8 cellular contexts compared by ENCODE assay signal in the genomic region with DNA sequence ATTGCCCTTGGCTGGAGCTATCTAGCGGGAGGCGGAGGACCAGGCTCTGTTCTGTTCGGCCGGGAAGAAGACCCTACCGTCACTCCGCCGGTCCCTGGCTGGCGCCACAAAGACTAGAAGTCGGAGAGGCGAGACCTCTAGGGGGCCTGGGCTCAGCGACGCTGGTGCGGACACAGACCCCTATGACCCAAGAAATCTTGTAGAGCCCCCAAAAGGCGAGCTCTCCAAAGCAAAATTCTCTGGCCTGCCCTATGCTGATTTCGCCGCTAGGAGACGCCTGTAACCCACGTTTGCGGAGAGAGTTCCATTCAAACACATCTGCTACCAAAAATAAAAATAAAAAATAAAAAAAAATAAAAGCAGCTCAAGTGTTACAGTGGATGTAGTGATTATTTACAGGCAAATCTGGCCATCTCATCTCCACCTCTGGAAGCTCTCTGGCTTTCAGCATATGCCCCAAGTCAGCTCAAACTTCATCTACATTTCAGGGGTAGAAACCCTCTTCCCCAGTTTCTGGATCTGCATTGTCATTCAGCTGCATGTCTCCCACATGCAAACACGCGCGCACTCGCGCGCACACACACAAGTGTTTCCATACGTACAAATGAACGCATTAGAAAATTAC. TPM values are rescaled to one million over a fixed set of nuclear protein-coding genes. Genes with fewer than 3 reads are reported as not detected.
DNase-seq lines count a peak whose midpoint lies in the region; ATAC-seq, FAIRE-seq and TF ChIP-seq lines count a peak whose summit lies in the region.

No MANE protein-coding gene starts in this region.

- FAIRE-seq in H1 (lab: Jason Lieb, UNC) = peak; percentile 69

- H3K27me3 Mint-ChIP-seq in mesothelial cell of epicardium (ENCODE audit: low read depth) = peaks cover 45% of the 10 kb centered on the region

- no peak for TF ChIP-seq POLR2A in H1 (IDR thresholded peaks at IDR 0.05; ENCODE audit: control extremely low read depth in 1 of 2, low read depth in 2 of 2, low read length in 2 of 2)

- TF ChIP-seq RAD21 in H1 (IDR thresholded peaks at IDR 0.05 in 1 of 2, conservative IDR thresholded peaks at IDR 0.05 in 1 of 2; ENCODE audit: low read depth in 2 of 2, low read length in 2 of 2) = peak; percentile 86 to 87

- no peak overlapping the region for H4K91ac ChIP-seq in H1 (replicated peaks; ENCODE audit: insufficient read length, low read length)

- H3F3A ChIP-seq in OCI-LY1 (ENCODE audit: insufficient read depth, low read length) = no peaks in the 10 kb centered on the region

- H4K20me1 ChIP-seq in OCI-LY1 (ENCODE audit: insufficient read depth, low read length) (no peaks in the 10 kb centered on the region), H1 (replicated peaks in 1 of 2; ENCODE audit: control insufficient read depth in 1 of 2, insufficient read depth in 2 of 2, low read length in 2 of 2) (peaks cover 3 to 5% of the 10 kb centered on the region in 2 experiments)

- no peak overlapping the region for H3K18ac ChIP-seq in H1 (ENCODE audit: extremely low read depth, low read length)

- H3K9me3 ChIP-seq in OCI-LY1 (ENCODE audit: low read length) (peaks cover 22% of the 10 kb centered on the region), H1 (ENCODE audit: insufficient read depth in 2 of 2, low read depth in 1 of 2, low read length in 1 of 2) (no peaks in the 10 kb centered on the region)

- H3K9ac ChIP-seq in OCI-LY1 (ENCODE audit: low read length) (no peak overlapping the region), H1 (replicated peaks in 1 of 4; ENCODE audit: extremely low read depth in 1 of 4, low read depth in 3 of 4, low read length in 3 of 4) (no peak overlapping the region)

- DNase-seq in activated CD8-positive, alpha-beta memory T cell treated with anti-CD3 and anti-CD28 coated beads, Interleukin-2, amount 50 U/mL, for 48 hours = peak; percentile 50
- DNase-seq in activated CD8-positive, alpha-beta memory T cell treated with anti-CD3 and anti-CD28 coated beads, Interleukin-2, amount 50 U/mL, for 4 hours = no peak
- peak in 1 of 2 experiments; percentile 86 for DNase-seq in H1 (ENCODE audit: low read depth in 1 of 2, low spot score in 2 of 2)
- peak in 1 of 2 experiments; percentile 80 for DNase-seq in mesothelial cell of epicardium (ENCODE audit: low spot score in 2 of 2, unreplicated experiment in 2 of 2)
- no peak for DNase-seq in GDM1 (lab: John Stamatoyannopoulos, UW)

- CTCF ChIA-PET in H1 (lab: Charles Lee; ENCODE audit: partially characterized antibody) = interaction anchor here (0.5 to 3.0 kb wide), 67 partner anchors 9 to 1789 kb away, joined by 3 to 11 read pairs (median 4); no protein-coding TSS in a partner anchor

- no peak overlapping the region for H3K27ac ChIP-seq in OCI-LY1 (ENCODE audit: low read depth, low read length, poor library complexity, severe bottlenecking)
- no peak overlapping the region for H3K27ac ChIP-seq in H1 (ENCODE audit: low read depth, low read length)

- no peaks in the 10 kb centered on the region for H3K36me3 Mint-ChIP-seq in mesothelial cell of epicardium

- no peak overlapping the region for H3K14ac ChIP-seq in H1 (ENCODE audit: insufficient read length)

- H3K27ac Mint-ChIP-seq in mesothelial cell of epicardium = no peak overlapping the region

- H2BK5ac ChIP-seq in H1 (ENCODE audit: low read depth, low read length) = no peak overlapping the region

- TF ChIP-seq CTCF in OCI-LY1 (IDR thresholded peaks at IDR 0.05; ENCODE audit: low read length) (peak; percentile 56), H1 (IDR thresholded peaks at IDR 0.05; ENCODE audit: control extremely low read depth in 1 of 3, insufficient read depth in 1 of 3, low read depth in 1 of 3, low read length in 3 of 3) (peak in 2 of 3 experiments; percentile 79 to 80; a peak in 3 of 4 replicates), mesothelial cell of epicardium (IDR thresholded peaks at IDR 0.05; ENCODE audit: unreplicated experiment) (peak; percentile 93)

- H3K79me1 ChIP-seq in H1 (ENCODE audit: low read depth, low read length) = no peaks in the 10 kb centered on the region

- peak overlapping the region; percentile 84 for H3K4me3 Mint-ChIP-seq in mesothelial cell of epicardium

- no peak overlapping the region for H4K5ac ChIP-seq in H1 (ENCODE audit: insufficient read length, low read depth, low read length)

- H4K8ac ChIP-seq in H1 (ENCODE audit: extremely low read depth, insufficient read depth, low read length) = no peak overlapping the region

- H2BK15ac ChIP-seq in H1 (ENCODE audit: low read length) = 0 out of 2 replicates have a peak overlapping the region, but pooled peaks have one; percentile 67

- H3K4me2 ChIP-seq in OCI-LY1 (ENCODE audit: low read length) = peak overlapping the region; percentile 51; the same call in 1 of the 2 replicates
- H3K4me2 ChIP-seq in H1 (ENCODE audit: insufficient read depth in 1 of 2, low read depth in 2 of 2, low read length in 2 of 2) = peak overlapping the region; percentile 99

- H2BK12ac ChIP-seq in H1 (ENCODE audit: low read depth, low read length) = no peak overlapping the region

- H2BK20ac ChIP-seq in H1 (ENCODE audit: low read length) = no peak overlapping the region; the same call in 1 of the 2 replicates

- peak; percentile 58 for ATAC-seq in HG02798 (IDR thresholded peaks at IDR 0.05; ENCODE audit: poor library complexity, unreplicated experiment)
- ATAC-seq in GM19467 (IDR thresholded peaks at IDR 0.05; ENCODE audit: unreplicated experiment) = no peak

- POLR2A ChIA-PET in H1 (lab: Charles Lee; ENCODE audit: partially characterized antibody) = interaction anchor here (0.5 to 1.2 kb wide), 2 partner anchors 15 to 1795 kb away, joined by 3 to 5 read pairs; no protein-coding TSS in a partner anchor

- no peak overlapping the region for H2AK5ac ChIP-seq in H1 (ENCODE audit: low read depth, low read length)

- H3K4me3 ChIP-seq in OCI-LY1 (ENCODE audit: low read depth, low read length, poor library complexity, severe bottlenecking) (peak overlapping the region; percentile 27), H1 (ENCODE audit: extremely low read depth in 1 of 4, insufficient read depth in 2 of 4, low read depth in 3 of 4, low read length in 4 of 4) (peak overlapping the region; percentile 52 to 67 (median 63); a peak in 7 of 8 replicates)

- H2AFZ ChIP-seq in OCI-LY1 (ENCODE audit: low read length) (no peak overlapping the region), H1 (ENCODE audit: low read length) (no peak overlapping the region; the same call in 1 of the 2 replicates)

- H3K23me2 ChIP-seq in H1 (ENCODE audit: low read depth, low read length) = peaks cover 45% of the 10 kb centered on the region

- peak overlapping the region; percentile 10 for H3K56ac ChIP-seq in H1 (replicated peaks; ENCODE audit: insufficient read length, low read depth, low read length)

- no peaks in the 10 kb centered on the region for H3K9me2 ChIP-seq in OCI-LY1 (ENCODE audit: low read depth, low read length)

- H3K23ac ChIP-seq in H1 (ENCODE audit: insufficient read length) = no peak overlapping the region

- no peaks in the 10 kb centered on the region for H3K36me3 ChIP-seq in OCI-LY1 (ENCODE audit: insufficient read depth, low read length)
- no peaks in the 10 kb centered on the region for H3K36me3 ChIP-seq in H1 (ENCODE audit: control insufficient read depth in 2 of 4, insufficient read depth in 4 of 4, low read length in 3 of 4)

- no peaks in the 10 kb centered on the region for H3K79me2 ChIP-seq in OCI-LY1 (ENCODE audit: insufficient read depth, low read length)
- H3K79me2 ChIP-seq in H1 (ENCODE audit: control insufficient read depth in 1 of 2, insufficient read depth in 2 of 2, low read length in 2 of 2) = no peaks in the 10 kb centered on the region

- no peaks in the 10 kb centered on the region for H3K9me3 Mint-ChIP-seq in mesothelial cell of epicardium

- H3K4me1 ChIP-seq in OCI-LY1 (ENCODE audit: insufficient read depth, low read length, severe bottlenecking) (peaks cover 39% of the 10 kb centered on the region), H1 (replicated peaks in 1 of 4; ENCODE audit: control insufficient read depth in 3 of 4, insufficient read depth in 4 of 4, low read length in 3 of 4) (peaks cover 0 to 15% (median 12%) of the 10 kb centered on the region in 4 experiments; a peak in 6 of 7 replicates)

- H3K4ac ChIP-seq in H1 (replicated peaks; ENCODE audit: insufficient read length, low read depth, low read length) = no peak overlapping the region

- H3K4me1 Mint-ChIP-seq in mesothelial cell of epicardium = peaks cover 48% of the 10 kb centered on the region

- H2BK120ac ChIP-seq in H1 (replicated peaks; ENCODE audit: low read depth, low read length) = peak overlapping the region; percentile 38

- H3K27me3 ChIP-seq in OCI-LY1 (ENCODE audit: insufficient read depth, low read length) (no peaks in the 10 kb centered on the region), H1 (replicated peaks in 1 of 4; ENCODE audit: control insufficient read depth in 3 of 4, extremely low read depth in 1 of 4, insufficient read depth in 3 of 4, low read length in 3 of 4) (peaks cover 27 to 48% (median 46%) of the 10 kb centered on the region in 4 experiments; a peak in 6 of 7 replicates)

- WGBS in H1 (ENCODE audit: extremely low coverage in 1 of 2, insufficient coverage in 1 of 2, insufficient read length in 1 of 2, insufficient replicate concordance in 2 of 2, low coverage in 1 of 2, low lambda C conversion rate in 2 of 2, missing lambda C conversion rate in 1 of 2), 2 experiments = 2% methylated on average over 27 of the region's 27 CpGs; no CpG with 5 or more reads in 1 of the 2 experiments

- no peak for TF ChIP-seq EP300 in H1 (IDR thresholded peaks at IDR 0.05; ENCODE audit: borderline replicate concordance in 1 of 2, low read depth in 2 of 2, low read length in 2 of 2)

TF ChIP-seq in H1, 55 proteins besides CTCF, POLR2A, EP300 and RAD21 (continues in another document):
- TF ChIP-seq NRF1 (IDR thresholded peaks at IDR 0.05; ENCODE audit: low read depth, low read length) (no peak), KDM1A (IDR thresholded peaks at IDR 0.05; ENCODE audit: borderline replicate concordance, low read length) (no peak), YY1 (IDR thresholded peaks at IDR 0.05; ENCODE audit: low read depth, low read length) (no peak), ASH2L (IDR thresholded peaks at IDR 0.05; ENCODE audit: low read length) (no peak), POU5F1 (IDR thresholded peaks at IDR 0.05; ENCODE audit: low read depth, low read length) (no peak), GTF2F1 (IDR thresholded peaks at IDR 0.05; ENCODE audit: borderline replicate concordance, low read depth, low read length) (no peak), KDM4A (IDR thresholded peaks at IDR 0.05; ENCODE audit: low read depth, low read length, severe bottlenecking) (peak; percentile 35)

RNA-seq across cellular contexts. Expression of a gene that starts 2.4 kb away (rescaled TPM):
- 9.3 and 10.0 TPM in 2 replicates for total RNA-seq in H1 (2021; fragmentation: NEBNext Ultra II Directional; extraction: Animal tissue kit (Norgen Biotek cat#: 25700))
- polyA plus RNA-seq in H1 (2011; rRNA removed) = 2.2 and 3.0 TPM in 2 replicates
- polyA plus RNA-seq in H1 (2011; cell fraction: cytosol; rRNA removed) = 2.6 TPM
- polyA plus RNA-seq in H1 (2011; cell fraction: nucleus; rRNA removed) = 5.5 TPM
- polyA plus RNA-seq in H1 (2012, experiment 1 of 2) = 1.9 to 3.1 TPM (median 2.6 TPM) in 4 replicates
- 1.1 TPM for polyA plus RNA-seq in H1 (2012, experiment 2 of 2)
- 24.2 TPM for polyA plus RNA-seq in H1 (2013, experiment 1 of 2)
- 22.9 TPM for polyA plus RNA-seq in H1 (2013, experiment 2 of 2)
- 5.8 and 6.0 TPM in 2 replicates for polyA minus RNA-seq in H1 (2011; rRNA and poly(A)+ RNA removed)
- 4.3 TPM for polyA minus RNA-seq in H1 (2011; cell fraction: cytosol; rRNA and poly(A)+ RNA removed)
- polyA minus RNA-seq in H1 (2011; cell fraction: nucleus; rRNA and poly(A)+ RNA removed) = 11.5 TPM
- 21.3 to 22.3 TPM (median 21.3 TPM) in 3 replicates for total RNA-seq in mesothelial cell of epicardium
